Comparison of ENCODE assay signal across 20 cellular contexts in genomic region chr3:159249472-159250131, GRCh38.
"Had no signal": no experiment of that assay in that cellular context is flagged by ENCODE, and none has a peak within 500 bp of the region (broad histone marks: within the 10 kb centered on the region; RNA-seq: fewer than 3 reads in every experiment).

No MANE protein-coding gene starts in this region.

- H3K4me3 ChIP-seq: MG63, SJSA1, SK-N-MC had no signal

- H3K36me3 ChIP-seq: MG63, SJSA1 had no signal

- H3K4me1 ChIP-seq: SJSA1 had no signal

- H3K27ac ChIP-seq: SJSA1, SK-N-MC had no signal

- DNase-seq: IMR-90, Karpas-422, KG1, MG63, NCI-H1092, NCI-H1417, NCI-H1436 treated with DMSO at 0.1 percent for 48 hours, NCI-H1694 treated with DMSO at 0.1 percent for 48 hours, NCI-H1930, NCI-H2081, NCI-H2171, NCI-H226, NCI-H446, NCI-H510A, NCI-H524 treated with DMSO at 0.1 percent for 48 hours, Right ventricle myocardium superior, RPMI8226, SIG-M5 had no signal

- H3K9me3 ChIP-seq: SJSA1 had no signal

- H3K27me3 ChIP-seq: MG63, SJSA1 had no signal
